ENCODE assay signal across 9 cellular contexts in the genomic region with DNA sequence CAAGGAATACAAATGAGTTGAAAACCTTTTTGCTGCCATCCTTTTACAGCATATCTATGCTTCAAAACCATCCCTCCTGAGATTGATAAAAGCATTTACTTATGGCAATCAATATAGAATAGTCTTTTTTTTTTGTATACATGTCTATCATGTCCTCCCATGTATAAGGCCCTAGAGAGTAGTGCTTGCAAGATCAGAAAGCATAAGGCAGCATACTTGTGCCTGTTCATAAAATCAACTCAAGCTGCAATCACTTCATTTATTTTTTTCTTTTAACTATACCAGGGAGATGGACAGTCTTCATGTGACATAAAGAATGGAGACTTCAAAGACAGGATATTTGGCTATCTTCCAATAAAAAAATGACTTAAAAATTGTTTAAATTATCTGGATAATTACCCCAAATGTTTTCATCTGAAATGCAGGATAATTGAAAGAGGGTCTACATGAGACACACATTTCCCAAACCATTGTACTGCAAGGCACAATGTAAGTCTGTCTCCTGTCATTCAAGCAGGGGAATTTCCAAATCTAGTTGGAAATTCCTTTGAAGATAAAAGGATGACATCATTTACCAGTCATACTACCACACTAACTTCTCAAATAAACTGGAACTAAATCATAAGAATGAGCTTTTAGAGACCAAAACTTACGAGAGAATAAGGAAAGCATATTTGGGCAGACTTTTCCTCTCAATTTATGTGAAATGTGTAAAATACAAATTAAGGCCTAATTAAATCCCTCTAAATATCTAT. TPM values are rescaled to one million over a fixed set of nuclear protein-coding genes. Genes with fewer than 3 reads are reported as not detected.
DNase-seq lines count a peak whose midpoint lies in the region; ATAC-seq and TF ChIP-seq lines count a peak whose summit lies in the region.
"Had no signal": no experiment of that assay in that cellular context is flagged by ENCODE, and none has a peak within 500 bp of the region (broad histone marks: within the 10 kb centered on the region; RNA-seq: fewer than 3 reads in every experiment).

No MANE protein-coding gene starts in this region.

- 67 to 84% methylated on average over 1 of the region's 1 CpG for WGBS in body of pancreas, 2 donors

- H3K4me2 ChIP-seq in skeletal muscle satellite cell (ENCODE audit: low read length), result peak overlapping the region; percentile 47

- intact Hi-C loops in body of pancreas (cut with DNase I), result no loop called here

- H3K4me1 ChIP-seq in body of pancreas (peaks cover 13% of the 10 kb centered on the region), skeletal muscle satellite cell (ENCODE audit: control insufficient read depth, insufficient read depth, low read length) (peaks cover 22% of the 10 kb centered on the region)

- no peak overlapping the region for H3K4me3 ChIP-seq in body of pancreas
- no peak overlapping the region for H3K4me3 ChIP-seq in skeletal muscle satellite cell (ENCODE audit: low read length)
- H3K4me3 ChIP-seq: pancreas had no signal

- no peak overlapping the region for H3K9ac ChIP-seq in skeletal muscle satellite cell (ENCODE audit: low read depth, low read length)

- no peak for TF ChIP-seq CTCF in body of pancreas (IDR thresholded peaks at IDR 0.05)

- no peak for DNase-seq in activated CD4-positive, CD25-positive, alpha-beta regulatory T cell (lab: John Stamatoyannopoulos, UW)
- no peak for DNase-seq in body of pancreas
- no peak for DNase-seq in NCI-H524 (lab: John Stamatoyannopoulos, UW)
- no peak for DNase-seq in GDM1 (lab: John Stamatoyannopoulos, UW)
- DNase-seq in H4 (ENCODE audit: low spot score), result no peak
- DNase-seq: pancreas had no signal

- H3K27ac ChIP-seq in body of pancreas, result peak overlapping the region in 1 of 4 donors; percentile 26
- H3K27ac ChIP-seq: pancreas had no signal

- H3K36me3 ChIP-seq in body of pancreas (replicated peaks in 1 of 2; ENCODE audit: insufficient read depth in 1 of 2, low read depth in 2 of 2), result no peaks in the 10 kb centered on the region
- no peaks in the 10 kb centered on the region for H3K36me3 ChIP-seq in skeletal muscle satellite cell (ENCODE audit: insufficient read depth, low read length)
- H3K36me3 ChIP-seq: pancreas had no signal

- no peaks in the 10 kb centered on the region for H3K9me3 ChIP-seq in body of pancreas
- no peaks in the 10 kb centered on the region for H3K9me3 ChIP-seq in skeletal muscle satellite cell (replicated peaks; ENCODE audit: low read length)
- H3K9me3 ChIP-seq: pancreas had no signal

- TF ChIP-seq POLR2A in body of pancreas (IDR thresholded peaks at IDR 0.05), result no peak

- no peaks in the 10 kb centered on the region for H3K27me3 ChIP-seq in body of pancreas
- no peaks in the 10 kb centered on the region for H3K27me3 ChIP-seq in skeletal muscle satellite cell (ENCODE audit: control insufficient read depth, insufficient read depth, low read length)
- H3K27me3 ChIP-seq: pancreas had no signal

- ATAC-seq in activated CD4-positive, CD25-positive, alpha-beta regulatory T cell treated with anti-CD3 and anti-CD28 coated beads, Interleukin-2, amount 50 U/mL, for 24 hours, result peak; percentile 53 to 66
- ATAC-seq in HG03097 (IDR thresholded peaks at IDR 0.05; ENCODE audit: low FRiP score, unreplicated experiment), result peak; percentile 63
- peak; percentile 55 for ATAC-seq in body of pancreas

RNA-seq across cellular contexts. Expression of gene LRRN3, which starts 22.5 kb away (rescaled TPM):
- 1 to 10 TPM in 1 of 2 donors, under 1 TPM in 1; 0.26 to 2.6 TPM for total RNA-seq in body of pancreas
- 0.66 TPM in 1 of 2 replicates, not detected in the other for total RNA-seq in skeletal muscle satellite cell (2012; rRNA removed)
- 0.02 and 0.18 TPM in 2 replicates for total RNA-seq in H4 (2014; rRNA removed; shearing (Covaris generic))
